ENCODE assay signal across 18 cellular contexts in genomic region chr7:49597805-49598204, GRCh38.
"Had no signal": no experiment of that assay in that cellular context is flagged by ENCODE, and none has a peak within 500 bp of the region (broad histone marks: within the 10 kb centered on the region; RNA-seq: fewer than 3 reads in every experiment).

No MANE protein-coding gene starts in this region.

- H3K36me3 Mint-ChIP-seq: activated naive CD4-positive, alpha-beta T cell treated with anti-CD3 and anti-CD28 coated beads, Interleukin-2, amount 50 U/mL, for 72 hours; brain; naive thymus-derived CD8-positive, alpha-beta T cell; stimulated activated naive B cell treated with anti-CD40 and anti-IgM and Interleukin-4, amounts not matched to agents 10 μg/mL and 1 μg/mL and 100 μg/mL, for 72 hours had no signal

- H3K36me3 ChIP-seq: esophagus squamous epithelium, right lobe of liver, spleen, tibial nerve had no signal

- H3K27me3 ChIP-seq: dorsolateral prefrontal cortex, esophagus squamous epithelium, right lobe of liver, spleen, tibial nerve had no signal

- DNase-seq: activated CD4-positive, alpha-beta T cell treated with anti-CD3 and anti-CD28 coated beads, Interleukin-2, amount 50 U/mL, for 1 hour; amniotic stem cell; dorsolateral prefrontal cortex; esophagus squamous epithelium; foreskin fibroblast; kidney glomerular epithelial cell; naive thymus-derived CD8-positive, alpha-beta T cell; occipital lobe; psoas muscle; right lobe of liver; spleen; stimulated activated CD4-positive, alpha-beta T cell treated with anti-CD3 and anti-CD28 coated beads, Interleukin-1b, Interleukin-23, amount 100 ng/mL, for 48 hours; stimulated activated naive B cell treated with anti-CD40 and anti-IgM and Interleukin-4, amounts not matched to agents 10 μg/mL and 1 μg/mL and 100 μg/mL, for 72 hours; T-helper 2 cell had no signal

- H3K27ac ChIP-seq: dorsolateral prefrontal cortex, esophagus squamous epithelium, psoas muscle, right lobe of liver, spleen, tibial nerve had no signal

- H3K9me3 Mint-ChIP-seq: brain; stimulated activated naive B cell treated with anti-CD40 and anti-IgM and Interleukin-4, amounts not matched to agents 10 μg/mL and 1 μg/mL and 100 μg/mL, for 72 hours had no signal

- H3K4me3 ChIP-seq: dorsolateral prefrontal cortex, esophagus squamous epithelium, psoas muscle, right lobe of liver, spleen, tibial nerve had no signal

- H3K4me1 ChIP-seq: esophagus squamous epithelium, psoas muscle, right lobe of liver, spleen had no signal

- H3K4me1 Mint-ChIP-seq: naive thymus-derived CD8-positive, alpha-beta T cell; stimulated activated naive B cell treated with anti-CD40 and anti-IgM and Interleukin-4, amounts not matched to agents 10 μg/mL and 1 μg/mL and 100 μg/mL, for 72 hours had no signal

- H3K4me3 Mint-ChIP-seq: brain; naive thymus-derived CD8-positive, alpha-beta T cell; stimulated activated naive B cell treated with anti-CD40 and anti-IgM and Interleukin-4, amounts not matched to agents 10 μg/mL and 1 μg/mL and 100 μg/mL, for 72 hours had no signal

- H3K27ac Mint-ChIP-seq: brain; naive thymus-derived CD8-positive, alpha-beta T cell; stimulated activated naive B cell treated with anti-CD40 and anti-IgM and Interleukin-4, amounts not matched to agents 10 μg/mL and 1 μg/mL and 100 μg/mL, for 72 hours had no signal

- H3K27me3 Mint-ChIP-seq: naive thymus-derived CD8-positive, alpha-beta T cell; stimulated activated naive B cell treated with anti-CD40 and anti-IgM and Interleukin-4, amounts not matched to agents 10 μg/mL and 1 μg/mL and 100 μg/mL, for 72 hours had no signal

- ATAC-seq: activated naive CD4-positive, alpha-beta T cell treated with anti-CD3 and anti-CD28 coated beads, Interleukin-2, amount 50 U/mL, for 72 hours; naive thymus-derived CD8-positive, alpha-beta T cell; psoas muscle; SK-N-SH treated with all-trans-retinoic acid at 6 μM for 48 hours; stimulated activated naive B cell treated with anti-CD40 and anti-IgM and Interleukin-4, amounts not matched to agents 10 μg/mL and 1 μg/mL and 100 μg/mL, for 72 hours had no signal

- H3K9me3 ChIP-seq: esophagus squamous epithelium, psoas muscle, right lobe of liver, spleen, tibial nerve had no signal
